17 cellular contexts compared by ENCODE assay signal in the genomic region with DNA sequence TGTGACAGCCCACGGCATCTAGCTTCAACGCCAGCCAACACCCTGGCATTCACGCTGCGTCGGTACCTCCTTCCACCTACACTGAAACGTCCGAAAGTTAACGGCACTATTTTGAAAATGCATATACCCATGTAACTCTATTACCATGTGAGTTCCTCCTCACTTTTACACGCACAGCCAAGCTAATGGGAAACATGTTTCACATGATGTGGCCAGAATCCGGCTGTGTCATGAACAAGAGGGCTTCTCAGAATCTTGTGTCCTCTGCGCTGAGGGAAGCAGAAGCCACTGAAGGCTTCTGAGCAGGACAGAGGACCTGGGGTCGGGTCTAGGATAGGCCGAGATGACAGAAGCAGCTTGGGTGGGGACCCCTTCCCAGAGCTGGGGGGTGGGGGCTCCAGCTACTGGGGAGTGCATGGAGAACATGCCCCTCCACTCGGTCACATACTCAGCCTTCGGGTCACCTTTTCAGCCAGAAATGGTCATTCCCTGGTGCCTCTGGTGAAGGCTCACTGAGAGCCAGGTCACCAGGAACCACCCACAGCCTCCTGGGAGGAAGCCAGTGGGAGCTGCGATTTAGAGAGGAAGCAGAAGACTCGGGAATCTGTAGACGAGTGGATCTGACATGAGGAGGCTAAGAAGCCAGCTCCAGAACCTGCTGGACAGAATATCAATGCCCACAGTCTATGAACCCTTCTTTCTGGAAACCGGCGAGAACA.
"Had no signal": no experiment of that assay in that cellular context is flagged by ENCODE, and none has a peak within 500 bp of the region (broad histone marks: within the 10 kb centered on the region; RNA-seq: fewer than 3 reads in every experiment).

No MANE protein-coding gene starts in this region.

- H3K9me3 ChIP-seq: pancreas, stomach had no signal

- ATAC-seq: activated naive CD4-positive, alpha-beta T cell treated with anti-CD3 and anti-CD28 coated beads, Interleukin-2, amount 50 U/mL, for 72 hours; activated T-cell treated with anti-CD3 and anti-CD28 coated beads, Interleukin-2, amount 50 U/mL, for 4 hours; esophagus mucosa had no signal

- H3K36me3 ChIP-seq: heart right ventricle, pancreas, stomach had no signal

- FAIRE-seq: endometrium, frontal cortex, pancreas had no signal

- DNase-seq: activated CD4-positive, alpha-beta T cell treated with anti-CD3 and anti-CD28 coated beads for 1 hour; activated CD4-positive, alpha-beta T cell treated with anti-CD3 and anti-CD28 coated beads, Interleukin-2, amount 50 U/mL, for 48 hours; activated effector memory CD4-positive, alpha-beta T cell treated with anti-CD3 and anti-CD28 coated beads, Interleukin-2, amount 50 U/mL, for 16 hours; activated T-cell treated with anti-CD3 and anti-CD28 coated beads, Interleukin-2, amount 50 U/mL, for 4 hours; amygdala; cerebellar nuclear complex; heart right ventricle; pancreas; stomach; SW 1271; trophoblast cell had no signal

- H3K27ac ChIP-seq: heart right ventricle, pancreas had no signal

- H3K4me3 ChIP-seq: dorsolateral prefrontal cortex, heart right ventricle, pancreas, skin epidermis, stomach had no signal

- H3K27me3 ChIP-seq: dorsolateral prefrontal cortex, heart right ventricle, pancreas, stomach had no signal
